In the genomic region with DNA sequence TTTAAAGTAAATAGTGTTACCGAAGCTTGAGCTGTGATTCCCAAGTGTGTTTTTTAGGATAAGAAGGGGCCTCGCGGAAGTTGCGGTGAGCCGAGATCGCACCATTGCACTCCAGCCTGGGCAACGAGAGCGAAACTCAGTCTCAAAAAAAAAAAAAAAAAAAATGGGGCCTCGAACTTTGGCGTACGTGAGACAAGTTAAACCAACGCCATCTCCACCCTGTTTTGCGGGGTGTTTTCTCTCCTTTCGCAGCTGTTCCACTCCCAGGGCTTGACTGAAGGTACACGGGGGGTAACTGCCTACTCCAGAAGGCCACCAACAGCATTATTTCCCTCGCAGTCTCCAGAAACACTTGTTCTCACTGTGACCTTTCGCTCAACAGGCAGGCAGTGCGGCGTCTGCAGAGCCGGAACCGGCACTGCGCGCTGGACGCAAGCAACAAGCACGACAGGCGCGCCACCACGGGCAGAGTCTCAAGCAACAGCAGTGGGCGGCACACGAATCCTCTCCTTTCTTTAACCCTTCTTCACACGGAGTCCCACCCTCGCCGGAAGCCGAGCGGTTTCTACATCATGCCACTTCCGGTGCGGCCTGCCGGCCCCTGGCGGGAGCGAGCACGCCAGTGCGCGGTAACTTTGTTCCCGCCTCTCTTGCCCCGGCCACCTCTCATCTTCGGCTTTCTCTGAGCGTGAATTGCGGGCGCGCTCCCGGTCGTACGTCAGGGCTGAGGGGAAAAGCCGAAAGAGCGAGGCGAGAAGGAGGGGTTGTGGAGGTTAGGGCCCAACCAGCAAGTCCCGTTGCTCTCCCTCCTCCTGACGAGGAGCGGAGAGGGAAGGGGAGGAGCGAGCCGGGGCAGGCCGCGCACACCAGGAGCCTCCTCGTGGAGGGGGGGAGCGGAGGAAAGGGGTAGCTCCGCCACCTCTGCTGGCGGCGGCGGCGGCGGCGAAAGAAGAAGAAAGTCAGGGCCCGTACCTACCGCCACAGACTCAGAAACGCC, we compare ENCODE assay signal across 8 cellular contexts. TPM values are rescaled to one million over a fixed set of nuclear protein-coding genes. Genes with fewer than 3 reads are reported as not detected.
DNase-seq lines count a peak whose midpoint lies in the region; ATAC-seq and TF ChIP-seq lines count a peak whose summit lies in the region.

No MANE protein-coding gene starts in this region.

- H3K27ac Mint-ChIP-seq in IgD-negative memory B cell: peak overlapping the region; percentile 98 to 100 (median 99)

- no peak for TF ChIP-seq CTCF in epithelial cell of esophagus (IDR thresholded peaks at IDR 0.05; ENCODE audit: insufficient read depth, low read depth, low read length, missing control alignments)

- peak overlapping the region; percentile 94 to 97 (median 96) for H3K4me3 Mint-ChIP-seq in IgD-negative memory B cell

- peak; percentile 100 for DNase-seq in DMS153 (lab: John Stamatoyannopoulos, UW)
- peak; percentile 97 for DNase-seq in OCI-M1 (lab: John Stamatoyannopoulos, UW)
- peak; percentile 97 for DNase-seq in activated T-cell treated with anti-CD3 and anti-CD28 coated beads for 48 hours (ENCODE audit: low read depth)
- peak; percentile 100 for DNase-seq in epithelial cell of esophagus (ENCODE audit: low read depth)
- peak; percentile 97 for DNase-seq in middle frontal gyrus (ENCODE audit: extremely low spot score, low spot score)
- DNase-seq in stimulated activated CD8-positive, alpha-beta memory T cell treated with anti-CD3 and anti-CD28 coated beads, Interleukin-2, amount 100 ng/mL, for 1 hour (ENCODE audit: low read depth in 2 of 2): peak; percentile 96 to 97

- peaks cover 3% of the 10 kb centered on the region for H3K36me3 Mint-ChIP-seq in IgD-negative memory B cell

- peak; percentile 70 for ATAC-seq in GM21576 (IDR thresholded peaks at IDR 0.05; ENCODE audit: unreplicated experiment)

- peak overlapping the region; percentile 79 for H3K4me3 ChIP-seq in epithelial cell of esophagus (ENCODE audit: low read length)

- no peaks in the 10 kb centered on the region for H3K9me3 Mint-ChIP-seq in IgD-negative memory B cell

- H3K4me1 Mint-ChIP-seq in IgD-negative memory B cell: peaks cover 12 to 28% (median 17%) of the 10 kb centered on the region in 3 donors

- H3K27me3 Mint-ChIP-seq in IgD-negative memory B cell: no peaks in the 10 kb centered on the region

RNA-seq across cellular contexts. Expression of gene CDK13, which starts 0.8 kb away (rescaled TPM):
- 64.6 TPM for polyA plus RNA-seq in IgD-negative memory B cell

Comparison
In these comparisons a context has a peak if more than half of its experiments do, and no peak if none do; other contexts are left out.
1. Peak in every context shown above with its lines: DNase-seq, ATAC-seq and H3K4me3 ChIP-seq.